10 cellular contexts compared by ENCODE assay signal in the genomic region with DNA sequence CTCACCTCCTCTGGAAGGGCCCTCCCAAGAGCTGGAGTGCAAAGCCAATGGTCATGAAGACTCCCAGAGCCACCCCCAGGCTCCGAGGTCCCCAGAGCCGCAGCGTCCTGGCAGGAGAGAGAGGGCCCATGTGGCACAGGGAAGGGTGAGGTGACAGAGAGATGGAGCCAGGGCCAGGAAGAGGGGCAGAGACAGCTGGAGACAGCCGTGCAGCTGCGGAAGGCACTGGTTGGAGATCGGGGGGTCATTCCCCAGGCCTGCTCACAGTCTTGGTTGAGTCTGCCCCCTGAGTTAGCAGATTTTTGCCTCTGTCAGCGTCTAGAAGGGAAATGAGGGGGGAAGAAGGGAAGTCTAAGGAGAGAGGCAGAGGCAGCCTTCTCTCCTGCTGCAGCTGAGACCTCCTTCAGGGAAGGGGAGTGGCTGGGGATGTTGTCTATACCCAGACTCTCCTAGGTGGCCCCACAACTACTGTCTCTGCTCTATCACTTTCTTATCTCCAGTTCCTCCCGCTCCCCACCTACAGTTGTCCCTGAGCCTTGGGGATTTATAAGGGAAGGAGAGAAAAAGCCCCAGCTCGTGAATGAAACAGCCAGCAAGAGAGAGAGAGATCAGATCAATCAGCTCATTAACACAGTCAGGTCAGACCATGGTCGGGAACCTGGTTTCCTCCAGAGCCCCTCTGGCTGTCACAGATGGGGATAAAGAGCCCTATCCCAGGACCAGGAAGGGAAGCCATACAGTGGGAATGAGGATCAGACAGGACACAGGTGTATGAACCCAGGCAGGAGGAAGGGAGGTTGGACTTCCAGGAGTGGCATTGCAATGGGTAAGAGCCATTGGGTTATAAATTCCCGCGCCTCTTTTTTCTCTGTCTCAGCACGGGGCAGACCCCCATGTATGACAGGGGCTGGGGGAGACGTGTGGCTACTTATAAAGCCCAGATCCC. TPM values are rescaled to one million over a fixed set of nuclear protein-coding genes. Genes with fewer than 3 reads are reported as not detected.
DNase-seq lines count a peak whose midpoint lies in the region; ATAC-seq and TF ChIP-seq lines count a peak whose summit lies in the region.
"Had no signal": no experiment of that assay in that cellular context is flagged by ENCODE, and none has a peak within 500 bp of the region (broad histone marks: within the 10 kb centered on the region; RNA-seq: fewer than 3 reads in every experiment).

No MANE protein-coding gene starts in this region.

- H3K4me3 ChIP-seq in DND-41 (ENCODE audit: low read depth in 1 of 2, low read length in 2 of 2) (peak overlapping the region in 1 of 2 experiments; percentile 56; a peak in 2 of 4 replicates), SK-N-MC (peak overlapping the region; percentile 65), fibroblast of pulmonary artery (replicated peaks; ENCODE audit: low read depth, low read length) (peak overlapping the region; percentile 48)

- H3K4me3 Mint-ChIP-seq in progenitor cell of endocrine pancreas (ENCODE audit: low read depth), result peak overlapping the region; percentile 62

- H3K27ac ChIP-seq in DND-41 (ENCODE audit: low read length) (no peak overlapping the region), SK-N-MC (no peak overlapping the region; the same call in 1 of the 2 replicates)
- H3K27ac ChIP-seq: epithelial cell of prostate had no signal

- no peak for DNase-seq in DND-41
- DNase-seq in SK-N-MC (ENCODE audit: low read depth, low spot score), result no peak
- no peak for DNase-seq in fibroblast of pulmonary artery (ENCODE audit: low read depth)
- DNase-seq in progenitor cell of endocrine pancreas (ENCODE audit: low spot score, unreplicated experiment), result no peak
- DNase-seq in cerebellum (ENCODE audit: low spot score), result no peak
- DNase-seq: SW 1271 had no signal

- no peaks in the 10 kb centered on the region for H4K20me1 ChIP-seq in DND-41 (ENCODE audit: insufficient read depth, low read length)

- no peaks in the 10 kb centered on the region for H3K79me2 ChIP-seq in DND-41 (ENCODE audit: insufficient read depth, low read length)

- H3K27me3 Mint-ChIP-seq in progenitor cell of endocrine pancreas, result peaks cover 42% of the 10 kb centered on the region

- peak overlapping the region; percentile 82 for H3K4me2 ChIP-seq in DND-41 (ENCODE audit: insufficient read depth, low read length)

- peaks cover 26% of the 10 kb centered on the region for H3K4me1 ChIP-seq in DND-41 (ENCODE audit: insufficient read depth, low read length)

- H3K36me3 Mint-ChIP-seq in progenitor cell of endocrine pancreas (ENCODE audit: insufficient read depth), result peaks cover 2% of the 10 kb centered on the region

- H3K27ac Mint-ChIP-seq in progenitor cell of endocrine pancreas, result no peak overlapping the region

- ATAC-seq in DND-41 (ENCODE audit: insufficient read depth, low read depth) (no peak), GM18873 (IDR thresholded peaks at IDR 0.05; ENCODE audit: low FRiP score, unreplicated experiment) (no peak), GM19035 (IDR thresholded peaks at IDR 0.05; ENCODE audit: unreplicated experiment) (no peak), HG03175 (IDR thresholded peaks at IDR 0.05; ENCODE audit: unreplicated experiment) (no peak)

- peak overlapping the region; percentile 52; the same call in 1 of the 2 replicates for H3K9ac ChIP-seq in DND-41 (ENCODE audit: low read depth, low read length)
- peak overlapping the region; percentile 34 for H3K9ac ChIP-seq in SK-N-MC (ENCODE audit: insufficient read length)

- TF ChIP-seq CTCF in DND-41 (IDR thresholded peaks at IDR 0.05; ENCODE audit: borderline replicate concordance, extremely low read depth, low read length, poor library complexity, severe bottlenecking) (no peak), fibroblast of pulmonary artery (IDR thresholded peaks at IDR 0.05; ENCODE audit: low read length, missing control alignments) (no peak), progenitor cell of endocrine pancreas (IDR thresholded peaks at IDR 0.05; ENCODE audit: unreplicated experiment) (no peak)

- H2AFZ ChIP-seq in DND-41 (ENCODE audit: low read depth, low read length), result peak overlapping the region; percentile 66

- H3K9me3 Mint-ChIP-seq in progenitor cell of endocrine pancreas (ENCODE audit: low read depth), result no peaks in the 10 kb centered on the region

- H3K36me3 ChIP-seq in DND-41 (ENCODE audit: insufficient read depth, low read length) (no peaks in the 10 kb centered on the region), SK-N-MC (ENCODE audit: insufficient read depth, low read length) (no peaks in the 10 kb centered on the region)

- peaks cover 29% of the 10 kb centered on the region for H3K4me1 Mint-ChIP-seq in progenitor cell of endocrine pancreas (ENCODE audit: low read depth)

- H3K9me3 ChIP-seq in DND-41 (ENCODE audit: insufficient read depth, low read length, severe bottlenecking) (no peaks in the 10 kb centered on the region), SK-N-MC (ENCODE audit: low read depth, low read length) (no peaks in the 10 kb centered on the region)

- H3K27me3 ChIP-seq in DND-41 (ENCODE audit: insufficient read depth, low read length, poor library complexity), result peaks cover 7% of the 10 kb centered on the region

RNA-seq across cellular contexts. Expression of gene GAL3ST4, which starts 1.2 kb away (rescaled TPM):
- total RNA-seq in progenitor cell of endocrine pancreas, result 4.9 and 5.1 TPM in 2 replicates
- total RNA-seq in cerebellum, result 7.7 TPM

RNA-seq across cellular contexts. Expression of gene TRAPPC14, which starts 8.7 kb away (rescaled TPM):
- total RNA-seq in progenitor cell of endocrine pancreas (29.6 and 30.7 TPM in 2 replicates), cerebellum (10.4 TPM)

RNA-seq across cellular contexts. Expression of gene GPC2, which starts 9.9 kb away (rescaled TPM):
- 64.0 and 65.2 TPM in 2 replicates for total RNA-seq in progenitor cell of endocrine pancreas
- total RNA-seq in cerebellum, result 57.9 TPM

RNA-seq across cellular contexts. Expression of gene STAG3, which starts 10.5 kb away (rescaled TPM):
- total RNA-seq in progenitor cell of endocrine pancreas (2.4 and 2.5 TPM in 2 replicates), cerebellum (1.5 TPM)

RNA-seq across cellular contexts. Expression of gene LAMTOR4, which starts 18.5 kb away (rescaled TPM):
- total RNA-seq in progenitor cell of endocrine pancreas (106 and 116 TPM in 2 replicates), cerebellum (20.7 TPM)
